ENCODE assay signal across 18 cellular contexts in genomic region chr15:71250936-71251468, GRCh38.
DNase-seq lines count a peak whose midpoint lies in the region; ATAC-seq and TF ChIP-seq lines count a peak whose summit lies in the region.
"Had no signal": no experiment of that assay in that cellular context is flagged by ENCODE, and none has a peak within 500 bp of the region (broad histone marks: within the 10 kb centered on the region; RNA-seq: fewer than 3 reads in every experiment).

No MANE protein-coding gene starts in this region.

- H3K36me3 ChIP-seq in PC-9 (ENCODE audit: low read depth), result no peaks in the 10 kb centered on the region; the same call in 1 of the 2 replicates
- no peaks in the 10 kb centered on the region for H3K36me3 ChIP-seq in ascending aorta
- H3K36me3 ChIP-seq: BLaER1 treated with 17β-estradiol and CSF1 and Interleukin-3, amounts not matched to agents 10 nM and 100 nM; neutrophil; upper lobe of right lung had no signal

- H3K4me1 ChIP-seq in PC-9 (replicated peaks; ENCODE audit: insufficient read depth), result peaks cover 37% of the 10 kb centered on the region
- H3K4me1 ChIP-seq in ascending aorta, result no peaks in the 10 kb centered on the region
- H3K4me1 ChIP-seq: BLaER1 treated with 17β-estradiol and CSF1 and Interleukin-3, amounts not matched to agents 10 nM and 100 nM; upper lobe of right lung had no signal

- no peaks in the 10 kb centered on the region for H3K27me3 ChIP-seq in PC-9 (ENCODE audit: insufficient read depth, low read depth)
- H3K27me3 ChIP-seq in ascending aorta, result no peaks in the 10 kb centered on the region
- H3K27me3 ChIP-seq: BLaER1 treated with 17β-estradiol and CSF1 and Interleukin-3, amounts not matched to agents 10 nM and 100 nM; neutrophil; upper lobe of right lung had no signal

- DNase-seq in NCI-H748 (lab: John Stamatoyannopoulos, UW; ENCODE audit: unreplicated experiment), result peak; percentile 66
- no peak for DNase-seq in NCI-H748 treated with DMSO at 0.1 percent for 48 hours (lab: John Stamatoyannopoulos, UW)
- no peak for DNase-seq in PC-9
- DNase-seq in fibroblast of pulmonary artery (ENCODE audit: low read depth), result peak; percentile 27
- no peak for DNase-seq in sciatic nerve (ENCODE audit: low spot score)
- DNase-seq in activated effector memory CD4-positive, alpha-beta T cell treated with anti-CD3 and anti-CD28 coated beads, Interleukin-2, amount 50 U/mL, for 16 hours, result no peak
- DNase-seq in ascending aorta (ENCODE audit: low spot score in 2 of 2), result no peak
- no peak for DNase-seq in NCI-H82 (lab: John Stamatoyannopoulos, UW)
- DNase-seq: activated CD4-positive, alpha-beta T cell treated with anti-CD3 and anti-CD28 coated beads, Interleukin-2, amount 50 U/mL, for 4 hours; effector CD4-positive, alpha-beta T cell; mucosa of descending colon; NCI-H526; stimulated activated CD4-positive, alpha-beta T cell treated with anti-CD3 and anti-CD28 coated beads, Interleukin-12 subunit alpha, Interleukin-12 subunit beta, amount 100 ng/mL, for 4 hours; upper lobe of right lung had no signal

- intact Hi-C loops in PC-9 (cut with micrococcal nuclease; ENCODE audit: unreplicated experiment), result no loop called here
- intact Hi-C loops in sciatic nerve (cut with DNase I), result no loop called here
- intact Hi-C loops in ascending aorta (cut with DNase I), result no loop called here

- ATAC-seq in sciatic nerve, result peak; percentile 10
- ATAC-seq: esophagus mucosa, upper lobe of right lung had no signal

- no peak overlapping the region for H3K4me3 ChIP-seq in PC-9
- H3K4me3 ChIP-seq in fibroblast of pulmonary artery (replicated peaks; ENCODE audit: low read depth, low read length), result no peak overlapping the region
- no peak overlapping the region for H3K4me3 ChIP-seq in ascending aorta
- H3K4me3 ChIP-seq: BLaER1 treated with 17β-estradiol and CSF1 and Interleukin-3, amounts not matched to agents 10 nM and 100 nM; mucosa of descending colon; SK-N-MC; upper lobe of right lung had no signal

- no peaks in the 10 kb centered on the region for H3K9me2 ChIP-seq in PC-9 (ENCODE audit: insufficient read depth)

- no peak overlapping the region for H2AFZ ChIP-seq in PC-9

- H3K79me2 ChIP-seq in PC-9 (ENCODE audit: low read depth), result 0 out of 2 replicates have a peak, but pooled peaks cover 6% of the 10 kb centered on the region

- TF ChIP-seq CTCF in PC-9 (conservative IDR thresholded peaks at IDR 0.05) (no peak), fibroblast of pulmonary artery (IDR thresholded peaks at IDR 0.05; ENCODE audit: low read length, missing control alignments) (no peak), ascending aorta (IDR thresholded peaks at IDR 0.05) (no peak)

- POLR2A ChIA-PET in PC-9 (lab: Charles Lee; ENCODE audit: unreplicated experiment), result interaction anchor here (0.6 kb wide), 1 partner anchor 78 kb away, joined by 3 read pairs; no protein-coding TSS in a partner anchor

- H3K9me3 ChIP-seq in PC-9 (ENCODE audit: insufficient read depth, low read depth) (no peaks in the 10 kb centered on the region), ascending aorta (no peaks in the 10 kb centered on the region)
- H3K9me3 ChIP-seq: BLaER1 treated with 17β-estradiol and CSF1 and Interleukin-3, amounts not matched to agents 10 nM and 100 nM; mucosa of descending colon; neutrophil; upper lobe of right lung had no signal

- H3K27ac ChIP-seq in PC-9, result peak overlapping the region; percentile 90
- H3K27ac ChIP-seq in ascending aorta, result no peak overlapping the region
- H3K27ac ChIP-seq: BLaER1 treated with 17β-estradiol and CSF1 and Interleukin-3, amounts not matched to agents 10 nM and 100 nM; neutrophil; SK-N-MC; upper lobe of right lung had no signal

- CTCF ChIA-PET in PC-9 (lab: Charles Lee), result interaction anchor here (0.6 kb wide), 1 partner anchor 103 kb away, joined by 3 read pairs; no protein-coding TSS in a partner anchor

- H3K4me2 ChIP-seq in PC-9, result peak overlapping the region; percentile 61
- H3K4me2 ChIP-seq: BLaER1 treated with 17β-estradiol and CSF1 and Interleukin-3, amounts not matched to agents 10 nM and 100 nM had no signal

- no TSS peak for BruUV-seq in PC-9 (replicated peaks; lab: Mats Ljungman, UMichigan)

- H4K20me1 ChIP-seq in PC-9 (ENCODE audit: insufficient read depth), result no peaks in the 10 kb centered on the region
- H4K20me1 ChIP-seq: BLaER1 treated with 17β-estradiol and CSF1 and Interleukin-3, amounts not matched to agents 10 nM and 100 nM had no signal

- peaks cover 33% of the 10 kb centered on the region for H3F3A ChIP-seq in PC-9 (ENCODE audit: insufficient read depth, low read depth)

Comparison
In these comparisons a context has a peak if more than half of its experiments do, and no peak if none do; other contexts are left out.
1. DNase-seq: peak in NCI-H748 (single experiment) and fibroblast of pulmonary artery (single experiment); none in NCI-H748 treated with DMSO at 0.1 percent for 48 hours (single experiment), PC-9 (0 of 2), sciatic nerve (single experiment), activated effector memory CD4-positive, alpha-beta T cell treated with anti-CD3 and anti-CD28 coated beads, Interleukin-2, amount 50 U/mL, for 16 hours (single experiment), ascending aorta (0 of 2) and NCI-H82 (single experiment).